Comparison of ENCODE assay signal across 15 cellular contexts in genomic region chr5:147635882-147636531, GRCh38.
DNase-seq lines count a peak whose midpoint lies in the region; ATAC-seq, FAIRE-seq and TF ChIP-seq lines count a peak whose summit lies in the region.
"Had no signal": no experiment of that assay in that cellular context is flagged by ENCODE, and none has a peak within 500 bp of the region (broad histone marks: within the 10 kb centered on the region; RNA-seq: fewer than 3 reads in every experiment).

No MANE protein-coding gene starts in this region.

- FAIRE-seq in A549 (lab: Jason Lieb, UNC) (no peak), K562 (lab: Jason Lieb, UNC) (no peak)

- ATAC-seq in A549 = no peak
- ATAC-seq in K562 = no peak
- peak; percentile 48 to 75 (median 72) for ATAC-seq in right lobe of liver
- ATAC-seq in natural killer cell treated with Interleukin-12 subunit alpha and Interleukin-12 subunit beta and Interleukin-15 and Interleukin-18, amount 100 ng/mL, for 72 hours = no peak
- ATAC-seq in HG02870 (IDR thresholded peaks at IDR 0.05; ENCODE audit: unreplicated experiment) = no peak
- ATAC-seq: HCT116 had no signal

- CTCF ChIA-PET in A549 (lab: Yijun Ruan, JAX) (interaction anchor here (1.9 to 2.3 kb wide), 2 partner anchors 8 to 187 kb away, joined by 8 to 12 read pairs; no protein-coding TSS in a partner anchor), K562 (lab: Yijun Ruan, JAX; ENCODE audit: low intra/inter-chr PET ratio) (no interaction called here)

- in situ Hi-C loops in K562 (cut with MboI) = no loop called here

- H3K79me2 ChIP-seq in K562 (ENCODE audit: control insufficient read depth, insufficient read depth, low read length) = no peaks in the 10 kb centered on the region

- H3K9me3 ChIP-seq in A549 (no peaks in the 10 kb centered on the region), K562 (replicated peaks; ENCODE audit: control insufficient read depth, insufficient read depth, low read depth, low read length) (no peaks in the 10 kb centered on the region), right lobe of liver (no peaks in the 10 kb centered on the region), thyroid gland (no peaks in the 10 kb centered on the region)

- no peaks in the 10 kb centered on the region for H3K9me1 ChIP-seq in K562 (ENCODE audit: control insufficient read depth, insufficient read depth, low read length)

- no peak overlapping the region for H3K4me3 Mint-ChIP-seq in natural killer cell treated with Interleukin-12 subunit alpha and Interleukin-12 subunit beta and Interleukin-15 and Interleukin-18, amount 100 ng/mL, for 72 hours

- no peak overlapping the region for H3K27ac Mint-ChIP-seq in natural killer cell treated with Interleukin-12 subunit alpha and Interleukin-12 subunit beta and Interleukin-15 and Interleukin-18, amount 100 ng/mL, for 72 hours

- H4K20me1 ChIP-seq in K562 (replicated peaks; ENCODE audit: control insufficient read depth, insufficient read depth, low read length) = no peaks in the 10 kb centered on the region

- H3K4me2 ChIP-seq in A549 (no peak overlapping the region), K562 (ENCODE audit: insufficient read depth, low read length) (no peak overlapping the region)

- no peak overlapping the region for H3K27ac ChIP-seq in A549
- H3K27ac ChIP-seq in K562 (ENCODE audit: extremely low read depth, low read depth, low read length) = no peak overlapping the region
- H3K27ac ChIP-seq in right lobe of liver = peak overlapping the region in 1 of 3 donors; percentile 42
- H3K27ac ChIP-seq in thyroid gland = no peak overlapping the region

- TF ChIP-seq EP300 in A549 (IDR thresholded peaks at IDR 0.05) (no peak), K562 (IDR thresholded peaks at IDR 0.05; ENCODE audit: low read length) (no peak)

- no peaks in the 10 kb centered on the region for H3K27me3 Mint-ChIP-seq in natural killer cell treated with Interleukin-12 subunit alpha and Interleukin-12 subunit beta and Interleukin-15 and Interleukin-18, amount 100 ng/mL, for 72 hours

- no peaks in the 10 kb centered on the region for H3K4me1 Mint-ChIP-seq in natural killer cell treated with Interleukin-12 subunit alpha and Interleukin-12 subunit beta and Interleukin-15 and Interleukin-18, amount 100 ng/mL, for 72 hours (ENCODE audit: low read depth in 2 of 2)

- no peaks in the 10 kb centered on the region for H3K9me3 Mint-ChIP-seq in natural killer cell treated with Interleukin-12 subunit alpha and Interleukin-12 subunit beta and Interleukin-15 and Interleukin-18, amount 100 ng/mL, for 72 hours

- no peaks in the 10 kb centered on the region for H3K36me3 Mint-ChIP-seq in natural killer cell treated with Interleukin-12 subunit alpha and Interleukin-12 subunit beta and Interleukin-15 and Interleukin-18, amount 100 ng/mL, for 72 hours

- H3K27me3 ChIP-seq in K562 (ENCODE audit: control insufficient read depth in 2 of 2, insufficient read depth in 2 of 2, low read length in 2 of 2) = no peaks in the 10 kb centered on the region
- no peaks in the 10 kb centered on the region for H3K27me3 ChIP-seq in right lobe of liver
- H3K27me3 ChIP-seq in thyroid gland = no peaks in the 10 kb centered on the region

- no peak overlapping the region for H2AFZ ChIP-seq in K562 (ENCODE audit: low read depth, low read length)

- BruUV-seq in K562 (replicated peaks; lab: Mats Ljungman, UMichigan) = no TSS peak

- TF ChIP-seq CTCF in A549 (IDR thresholded peaks at IDR 0.05) (no peak), LNCaP clone FGC (IDR thresholded peaks at IDR 0.05; ENCODE audit: control insufficient read depth, extremely low read depth, insufficient read depth) (no peak), K562 (IDR thresholded peaks at IDR 0.05 in 2 of 3, conservative IDR thresholded peaks at IDR 0.05 in 1 of 3; ENCODE audit: insufficient read depth in 2 of 3, low read depth in 1 of 3, low read length in 3 of 3) (no peak), right lobe of liver (IDR thresholded peaks at IDR 0.05) (no peak), thyroid gland (IDR thresholded peaks at IDR 0.05) (no peak)

- TF ChIP-seq POLR2A in A549 (IDR thresholded peaks at IDR 0.05; ENCODE audit: low read length) (no peak), K562 (conservative IDR thresholded peaks at IDR 0.05) (no peak), right lobe of liver (IDR thresholded peaks at IDR 0.05) (no peak), thyroid gland (IDR thresholded peaks at IDR 0.05) (no peak)

- H3K36me3 ChIP-seq in K562 (ENCODE audit: control insufficient read depth, insufficient read depth, low read length) (no peaks in the 10 kb centered on the region), right lobe of liver (no peaks in the 10 kb centered on the region), thyroid gland (no peaks in the 10 kb centered on the region)

- H3K4me3 ChIP-seq in A549 (no peak overlapping the region), LNCaP clone FGC (ENCODE audit: low read depth, low read length) (no peak overlapping the region), K562 (no peak overlapping the region), right lobe of liver (no peak overlapping the region), thyroid gland (replicated peaks in 1 of 3) (no peak overlapping the region)

- H3K4me1 ChIP-seq in A549 = no peaks in the 10 kb centered on the region
- no peaks in the 10 kb centered on the region for H3K4me1 ChIP-seq in K562 (replicated peaks in 1 of 2; ENCODE audit: control insufficient read depth in 2 of 2, insufficient read depth in 2 of 2, low read length in 2 of 2)
- peaks cover 0 to 19% (median 2%) of the 10 kb centered on the region in 4 donors for H3K4me1 ChIP-seq in right lobe of liver
- H3K4me1 ChIP-seq in thyroid gland = no peaks in the 10 kb centered on the region

- POLR2A ChIA-PET in A549 (lab: Yijun Ruan, JAX) = no interaction called here
- POLR2A ChIA-PET in K562 (lab: Yijun Ruan, JAX) = no interaction called here

- DNase-seq in A549 (ENCODE audit: low read depth in 1 of 2, low spot score in 1 of 2) (no peak), LNCaP clone FGC (ENCODE audit: low read depth) (peak; percentile 22), K562 (ENCODE audit: extremely low read depth in 1 of 4, low spot score in 3 of 4) (no peak), right lobe of liver (no peak), thyroid gland (no peak), EL (no peak)
- no peak for DNase-seq in natural killer cell treated with Interleukin-12 subunit alpha and Interleukin-12 subunit beta and Interleukin-15 and Interleukin-18, amount 100 ng/mL, for 72 hours (ENCODE audit: low spot score)
- DNase-seq: C1 segment of cervical spinal cord, MM.1S, NCI-H1092 treated with DMSO at 0.1 percent for 48 hours, NCI-H1694 treated with DMSO at 0.1 percent for 48 hours, NCI-H226, NCI-H82 had no signal

- 43% methylated on average over 14 of the region's 14 CpGs for WGBS in A549 (ENCODE audit: missing lambda C conversion rate)
- WGBS in K562 (ENCODE audit: insufficient coverage, low coverage, missing lambda C conversion rate) = under 1% methylated on average over 14 of the region's 14 CpGs
- WGBS in right lobe of liver (ENCODE audit: insufficient coverage, low coverage, low lambda C conversion rate, missing lambda C conversion rate) = 54% methylated on average over 7 of the region's 14 CpGs
- 85 to 91% methylated on average over 14 of the region's 14 CpGs for WGBS in thyroid gland, 2 donors

- intact Hi-C loops in K562 (cut with micrococcal nuclease) = no loop called here
- intact Hi-C loops in right lobe of liver (cut with DNase I) = no loop called here
- intact Hi-C loops in thyroid gland (cut with DNase I) = no loop called here

- TF ChIP-seq RAD21 in A549 (conservative IDR thresholded peaks at IDR 0.05 in 1 of 2, IDR thresholded peaks at IDR 0.05 in 1 of 2) (no peak), K562 (CRISPR knock-in tag; conservative IDR thresholded peaks at IDR 0.05 in 1 of 2, IDR thresholded peaks at IDR 0.05 in 1 of 2) (no peak)

- H3K9ac ChIP-seq in K562 (ENCODE audit: insufficient read depth in 1 of 2, low read depth in 2 of 2, low read length in 2 of 2) = no peak overlapping the region

TF ChIP-seq in A549, 52 proteins besides CTCF, POLR2A, EP300 and RAD21:
- TF ChIP-seq MAFK (IDR thresholded peaks at IDR 0.05; ENCODE audit: partially characterized antibody) (peak; percentile 88), GATA3 (IDR thresholded peaks at IDR 0.05; ENCODE audit: borderline replicate concordance) (no peak)

TF ChIP-seq in K562, 482 proteins besides CTCF, POLR2A, EP300 and RAD21:
- peak; percentile 48; the same call in 1 of the 2 replicates for TF ChIP-seq MAFF (IDR thresholded peaks at IDR 0.05; ENCODE audit: low read length)
- peak; percentile 32; the same call in 1 of the 2 replicates for TF ChIP-seq MAFG (tag; conservative IDR thresholded peaks at IDR 0.05)
- peak; percentile 12; the same call in 1 of the 2 replicates for TF ChIP-seq ZNF316 (IDR thresholded peaks at IDR 0.05)
- TF ChIP-seq ARID4B (CRISPR knock-in tag; IDR thresholded peaks at IDR 0.05) = no peak
- peak; percentile 54 for TF ChIP-seq MAFK (IDR thresholded peaks at IDR 0.05; ENCODE audit: low read length)
- no peak for TF ChIP-seq NCOA6 (IDR thresholded peaks at IDR 0.05)

Comparison
In these comparisons a context has a peak if more than half of its experiments do, and no peak if none do; other contexts are left out.
1. ATAC-seq: peak in right lobe of liver (4 of 4); none in A549 (0 of 2), K562 (single experiment), natural killer cell treated with Interleukin-12 subunit alpha and Interleukin-12 subunit beta and Interleukin-15 and Interleukin-18, amount 100 ng/mL, for 72 hours (0 of 2) and HG02870 (single experiment).
2. Of the 35 proteins assayed by ChIP-seq in both K562 and A549: peak only in K562: none; only in A549: none; in both: MAFK; in neither: 34.